Comparison of ENCODE assay signal across 8 cellular contexts in genomic region chr6:75747985-75748742, GRCh38. TPM values are rescaled to one million over a fixed set of nuclear protein-coding genes. Genes with fewer than 3 reads are reported as not detected.
DNase-seq lines count a peak whose midpoint lies in the region; ATAC-seq, FAIRE-seq and TF ChIP-seq lines count a peak whose summit lies in the region.

No MANE protein-coding gene starts in this region.

- no peak for ATAC-seq in GM21360 (IDR thresholded peaks at IDR 0.05; ENCODE audit: unreplicated experiment)

- 13 to 42% methylated on average over 3 to 17 of the region's 17 CpGs for WGBS in endodermal cell (ENCODE audit: insufficient coverage in 1 of 2, insufficient read length in 1 of 2), 2 experiments

- H3K4me1 Mint-ChIP-seq in T-helper 1 cell treated with Interleukin-12 subunit alpha and Interleukin-12 subunit beta and Interleukin-4 antibody, amounts not matched to agents 30 μg/mL and 1 μg/mL, for 36 hours (ENCODE audit: low read depth), result peaks cover 8% of the 10 kb centered on the region
- H3K4me1 Mint-ChIP-seq in endodermal cell, result peaks cover 6% of the 10 kb centered on the region

- TF ChIP-seq RAD21 in neural cell (conservative IDR thresholded peaks at IDR 0.05), result no peak

- H2AFZ ChIP-seq in OCI-LY3 (ENCODE audit: low read depth, low read length) (peak overlapping the region; percentile 97), neural cell (ENCODE audit: low read depth, low read length) (peak overlapping the region; percentile 84)

- H3K4me3 ChIP-seq in OCI-LY3 (ENCODE audit: low read length) (peak overlapping the region; percentile 81), endodermal cell (ENCODE audit: low read length) (peak overlapping the region; percentile 98), neural cell (ENCODE audit: low read length) (peak overlapping the region; percentile 99)

- H3F3A ChIP-seq in neural cell (ENCODE audit: insufficient read depth, low read length, poor library complexity, severe bottlenecking), result no peaks in the 10 kb centered on the region

- H3K27me3 ChIP-seq in OCI-LY3 (ENCODE audit: low read depth, low read length), result peaks cover 33% of the 10 kb centered on the region
- H3K27me3 ChIP-seq in endodermal cell (ENCODE audit: control insufficient read depth, insufficient read depth, low read length, poor library complexity, severe bottlenecking), result peaks cover 18% of the 10 kb centered on the region
- no peaks in the 10 kb centered on the region for H3K27me3 ChIP-seq in neural cell (ENCODE audit: insufficient read depth, low read depth, low read length)

- H3K9ac ChIP-seq in OCI-LY3 (ENCODE audit: low read length) (peak overlapping the region; percentile 77), endodermal cell (ENCODE audit: extremely low read depth, low read length, poor library complexity, severe bottlenecking) (peak overlapping the region; percentile 98), neural cell (ENCODE audit: low read length) (peak overlapping the region; percentile 92)

- TF ChIP-seq CTCF in OCI-LY3 (IDR thresholded peaks at IDR 0.05; ENCODE audit: low read depth, low read length), result no peak
- no peak for TF ChIP-seq CTCF in endodermal cell (conservative IDR thresholded peaks at IDR 0.05)
- TF ChIP-seq CTCF in neural cell (IDR thresholded peaks at IDR 0.05; ENCODE audit: poor library complexity, severe bottlenecking), result no peak

- DNase-seq in T-helper 1 cell (no peak), endodermal cell (no peak), frontal cortex (ENCODE audit: low spot score in 2 of 2) (no peak), SIG-M5 treated with dmso at 0.1 percent for 504 hours (lab: John Stamatoyannopoulos, UW; ENCODE audit: unreplicated experiment) (no peak)

- peak overlapping the region; percentile 76 for H3K4me3 Mint-ChIP-seq in T-helper 1 cell treated with Interleukin-12 subunit alpha and Interleukin-12 subunit beta and Interleukin-4 antibody, amounts not matched to agents 30 μg/mL and 1 μg/mL, for 36 hours
- peak overlapping the region; percentile 81 for H3K4me3 Mint-ChIP-seq in endodermal cell

- H3K27ac Mint-ChIP-seq in T-helper 1 cell treated with Interleukin-12 subunit alpha and Interleukin-12 subunit beta and Interleukin-4 antibody, amounts not matched to agents 30 μg/mL and 1 μg/mL, for 36 hours, result no peak overlapping the region
- peak overlapping the region; percentile 97 for H3K27ac Mint-ChIP-seq in endodermal cell

- H4K20me1 ChIP-seq in OCI-LY3 (ENCODE audit: insufficient read depth, low read length) (no peaks in the 10 kb centered on the region), neural cell (ENCODE audit: insufficient read depth) (no peaks in the 10 kb centered on the region)

- no peaks in the 10 kb centered on the region for H3K9me2 ChIP-seq in neural cell (ENCODE audit: insufficient read depth, low read length)

- H3K27ac ChIP-seq in OCI-LY3 (ENCODE audit: low read length) (peak overlapping the region; percentile 23), endodermal cell (ENCODE audit: low read depth, low read length) (peak overlapping the region; percentile 61), neural cell (ENCODE audit: low read length) (peak overlapping the region; percentile 46)

- TF ChIP-seq EP300 in neural cell (conservative IDR thresholded peaks at IDR 0.05; ENCODE audit: poor library complexity, severe bottlenecking), result no peak

- peaks cover 21% of the 10 kb centered on the region for H3K4me1 ChIP-seq in OCI-LY3 (ENCODE audit: low read length)
- no peaks in the 10 kb centered on the region for H3K4me1 ChIP-seq in endodermal cell (ENCODE audit: control insufficient read depth, insufficient read depth, low read length)

- H3K36me3 ChIP-seq in OCI-LY3 (replicated peaks; ENCODE audit: low read depth, low read length) (no peaks in the 10 kb centered on the region), endodermal cell (ENCODE audit: control insufficient read depth, insufficient read depth, low read length) (no peaks in the 10 kb centered on the region), neural cell (ENCODE audit: insufficient read depth, low read length) (no peaks in the 10 kb centered on the region)

- H3K79me2 ChIP-seq in OCI-LY3 (ENCODE audit: low read length) (no peaks in the 10 kb centered on the region), neural cell (replicated peaks; ENCODE audit: insufficient read depth, low read length) (peaks cover 35% of the 10 kb centered on the region)

- H3K4me2 ChIP-seq in OCI-LY3 (ENCODE audit: low read length) (peak overlapping the region; percentile 95), neural cell (ENCODE audit: low read length) (peak overlapping the region; percentile 89)

- FAIRE-seq in frontal cortex (lab: Jason Lieb, UNC), result no peak

- no peaks in the 10 kb centered on the region for H3K9me3 Mint-ChIP-seq in T-helper 1 cell treated with Interleukin-12 subunit alpha and Interleukin-12 subunit beta and Interleukin-4 antibody, amounts not matched to agents 30 μg/mL and 1 μg/mL, for 36 hours
- no peaks in the 10 kb centered on the region for H3K9me3 Mint-ChIP-seq in endodermal cell

- peaks cover 71% of the 10 kb centered on the region for H3K27me3 Mint-ChIP-seq in T-helper 1 cell treated with Interleukin-12 subunit alpha and Interleukin-12 subunit beta and Interleukin-4 antibody, amounts not matched to agents 30 μg/mL and 1 μg/mL, for 36 hours (ENCODE audit: low read depth)
- peaks cover 8% of the 10 kb centered on the region for H3K27me3 Mint-ChIP-seq in endodermal cell (ENCODE audit: insufficient read depth)

- peaks cover 2% of the 10 kb centered on the region for H3K36me3 Mint-ChIP-seq in T-helper 1 cell treated with Interleukin-12 subunit alpha and Interleukin-12 subunit beta and Interleukin-4 antibody, amounts not matched to agents 30 μg/mL and 1 μg/mL, for 36 hours (ENCODE audit: low read depth)
- H3K36me3 Mint-ChIP-seq in endodermal cell (ENCODE audit: low read depth), result no peaks in the 10 kb centered on the region

- H3K9me3 ChIP-seq in OCI-LY3 (ENCODE audit: insufficient read depth, low read length) (no peaks in the 10 kb centered on the region), endodermal cell (ENCODE audit: control insufficient read depth, low read length) (no peaks in the 10 kb centered on the region), neural cell (ENCODE audit: low read length) (no peaks in the 10 kb centered on the region)

TF ChIP-seq in neural cell, 6 proteins besides CTCF, POLR2A, EP300 and RAD21:
- TF ChIP-seq REST (IDR thresholded peaks at IDR 0.05; ENCODE audit: borderline replicate concordance) (no peak), POLR2AphosphoS5 (IDR thresholded peaks at IDR 0.05) (no peak), TAF1 (IDR thresholded peaks at IDR 0.05; ENCODE audit: low read depth) (no peak), EZH2 (IDR thresholded peaks at IDR 0.05; ENCODE audit: borderline replicate concordance, insufficient read depth, low read length, poor library complexity, severe bottlenecking) (no peak), MXI1 (conservative IDR thresholded peaks at IDR 0.05; ENCODE audit: poor library complexity, severe bottlenecking) (no peak), SMC3 (conservative IDR thresholded peaks at IDR 0.05; ENCODE audit: poor library complexity) (no peak)

RNA-seq across cellular contexts. Expression of gene MYO6, which starts 0.9 kb away (rescaled TPM):
- total RNA-seq in endodermal cell (10 to 100 TPM; 58.7 to 89.9 TPM), frontal cortex (14.7 TPM)
- polyA plus RNA-seq in endodermal cell (2013, experiment 1 of 2), result 21.2 TPM
- polyA plus RNA-seq in endodermal cell (2013, experiment 2 of 2), result 21.9 TPM
- 46.9 and 49.1 TPM in 2 replicates for polyA plus RNA-seq in neural cell
- polyA minus RNA-seq in neural cell, result 48.7 and 69.7 TPM in 2 replicates
